Comparison of ENCODE assay signal across 12 cellular contexts in genomic region chr11:123473941-123474668, GRCh38. TPM values are rescaled to one million over a fixed set of nuclear protein-coding genes. Genes with fewer than 3 reads are reported as not detected.
A peak's percentile ranks its signal among the peaks of the same experiment; 100 is the strongest.
DNase-seq lines count a peak whose midpoint lies in the region; ATAC-seq, FAIRE-seq and TF ChIP-seq lines count a peak whose summit lies in the region.
"Had no signal": no experiment of that assay in that cellular context is flagged by ENCODE, and none has a peak within 500 bp of the region (broad histone marks: within the 10 kb centered on the region; RNA-seq: fewer than 3 reads in every experiment).

No MANE protein-coding gene starts in this region.

- peak overlapping the region in 1 of 2 experiments; percentile 17 for H3K18ac ChIP-seq in mesenchymal stem cell (ENCODE audit: low read depth in 1 of 2, low read length in 2 of 2)

- peak; percentile 88 for DNase-seq in BJ (ENCODE audit: low read depth)
- DNase-seq in MV-4-11 (lab: John Stamatoyannopoulos, UW): peak; percentile 79
- peak; percentile 94 for DNase-seq in mesenchymal stem cell
- DNase-seq in type B pancreatic cell (ENCODE audit: extremely low spot score, unreplicated experiment): no peak
- DNase-seq in HepG2 (ENCODE audit: low spot score): no peak
- DNase-seq in body of pancreas: no peak
- DNase-seq: activated CD4-positive, alpha-beta T cell treated with anti-CD3 and anti-CD28 coated beads for 36 hours; activated naive CD4-positive, alpha-beta T cell treated with anti-CD3 and anti-CD28 coated beads, Interleukin-2, amount 50 U/mL, for 16 hours; NCI-H1436; retina had no signal

- H3K4ac ChIP-seq in mesenchymal stem cell (ENCODE audit: low read depth in 1 of 2, low read length in 2 of 2): no peak overlapping the region

- no peak for TF ChIP-seq EP300 in HepG2 (IDR thresholded peaks at IDR 0.05; ENCODE audit: low read depth in 2 of 2, low read length in 2 of 2)
- no peak for TF ChIP-seq EP300 in HepG2 (CRISPR knock-in tag; IDR thresholded peaks at IDR 0.05; ENCODE audit: borderline replicate concordance)

- no peak for FAIRE-seq in HepG2 (lab: Jason Lieb, UNC)

- no peaks in the 10 kb centered on the region for H4K20me1 ChIP-seq in HepG2 (ENCODE audit: insufficient read depth, low read length)

- H3K9ac ChIP-seq in mesenchymal stem cell (ENCODE audit: low read length): peak overlapping the region; percentile 87
- H3K9ac ChIP-seq in HepG2 (ENCODE audit: insufficient read depth, low read depth, low read length): no peak overlapping the region

- H3K9me3 Mint-ChIP-seq in brain: no peaks in the 10 kb centered on the region
- no peaks in the 10 kb centered on the region for H3K9me3 Mint-ChIP-seq in type B pancreatic cell

- H3K4me1 ChIP-seq in mesenchymal stem cell (ENCODE audit: control insufficient read depth, insufficient read depth, low read depth, low read length) (peaks cover 5% of the 10 kb centered on the region), HepG2 (ENCODE audit: insufficient read depth, low read length) (no peaks in the 10 kb centered on the region), body of pancreas (peaks cover 3% of the 10 kb centered on the region)

- H3K4me2 ChIP-seq in mesenchymal stem cell (ENCODE audit: low read length, poor library complexity, severe bottlenecking) (no peak overlapping the region), HepG2 (ENCODE audit: low read depth, low read length) (no peak overlapping the region)

- H3K79me2 ChIP-seq in HepG2 (ENCODE audit: insufficient read depth, low read length): no peaks in the 10 kb centered on the region

- no peak for TF ChIP-seq CTCF in BJ (IDR thresholded peaks at IDR 0.05; ENCODE audit: insufficient read depth, low read depth, low read length)
- TF ChIP-seq CTCF in brain (conservative IDR thresholded peaks at IDR 0.05): no peak
- no peak for TF ChIP-seq CTCF in type B pancreatic cell (conservative IDR thresholded peaks at IDR 0.05)
- TF ChIP-seq CTCF in HepG2 (CRISPR knock-in tag; IDR thresholded peaks at IDR 0.05): no peak
- no peak for TF ChIP-seq CTCF in body of pancreas (IDR thresholded peaks at IDR 0.05)

- H3K4me3 Mint-ChIP-seq in brain: no peak overlapping the region
- no peak overlapping the region for H3K4me3 Mint-ChIP-seq in type B pancreatic cell
- H3K4me3 Mint-ChIP-seq: activated CD4-positive, alpha-beta T cell treated with anti-CD3 and anti-CD28 coated beads for 36 hours had no signal

- H3K36me3 ChIP-seq in BJ (ENCODE audit: control insufficient read depth, insufficient read depth, low read length): no peaks in the 10 kb centered on the region
- no peaks in the 10 kb centered on the region for H3K36me3 ChIP-seq in mesenchymal stem cell (ENCODE audit: control insufficient read depth in 1 of 2, insufficient read depth in 2 of 2, low read depth in 1 of 2, low read length in 2 of 2)
- no peaks in the 10 kb centered on the region for H3K36me3 ChIP-seq in HepG2 (replicated peaks in 1 of 2; ENCODE audit: control insufficient read depth in 1 of 2, insufficient read depth in 2 of 2, low read length in 2 of 2)
- no peaks in the 10 kb centered on the region for H3K36me3 ChIP-seq in body of pancreas (replicated peaks in 1 of 2; ENCODE audit: insufficient read depth in 1 of 2, low read depth in 2 of 2)

- no peak overlapping the region for H3K14ac ChIP-seq in mesenchymal stem cell (ENCODE audit: low read length in 2 of 2)

- H3K36me3 Mint-ChIP-seq in brain (no peaks in the 10 kb centered on the region), type B pancreatic cell (no peaks in the 10 kb centered on the region)

- in situ Hi-C loops in HepG2 (cut with HindIII; ENCODE audit: extremely low pct_ligation_motif_present, low pct_unique_long_range_greater_than_20kb): no loop called here

- POLR2A ChIA-PET in BJ (lab: Charles Lee): no interaction called here
- POLR2A ChIA-PET in HepG2 (lab: Yijun Ruan, JAX): no interaction called here

- 0% methylated on average over 2 of the region's 3 CpGs for WGBS in mesenchymal stem cell
- WGBS in HepG2 (ENCODE audit: low lambda C conversion rate): 28% methylated on average over 3 of the region's 3 CpGs
- 54 to 81% methylated on average over 3 of the region's 3 CpGs for WGBS in body of pancreas, 2 donors

- CTCF ChIA-PET in BJ (lab: Yijun Ruan, JAX): interaction anchor here (1.0 to 8.4 kb wide), 12 partner anchors 10 to 366 kb away, joined by 3 to 158 read pairs (median 4); no protein-coding TSS in a partner anchor
- CTCF ChIA-PET in HepG2 (lab: Yijun Ruan, JAX; ENCODE audit: low intra/inter-chr PET ratio, low total read pairs): no interaction called here

- no peak for ATAC-seq in HepG2
- ATAC-seq in body of pancreas: no peak
- no peak for ATAC-seq in HG03108 (IDR thresholded peaks at IDR 0.05; ENCODE audit: unreplicated experiment)
- ATAC-seq: activated CD4-positive, alpha-beta T cell treated with anti-CD3 and anti-CD28 coated beads for 36 hours had no signal

- no peak overlapping the region for H3K23ac ChIP-seq in mesenchymal stem cell (ENCODE audit: low read length in 2 of 2)

- H3K4me1 Mint-ChIP-seq in brain (peaks cover 50% of the 10 kb centered on the region), type B pancreatic cell (ENCODE audit: unreplicated experiment) (peaks cover 9% of the 10 kb centered on the region)

- no peak for TF ChIP-seq POLR2A in HepG2 (IDR thresholded peaks at IDR 0.05; ENCODE audit: insufficient read depth in 1 of 2, low read depth in 2 of 2, low read length in 2 of 2)
- no peak for TF ChIP-seq POLR2A in body of pancreas (IDR thresholded peaks at IDR 0.05)

- no peak overlapping the region for H2BK5ac ChIP-seq in mesenchymal stem cell (ENCODE audit: low read depth, low read length, poor library complexity, severe bottlenecking)

- H3K27me3 ChIP-seq in BJ (ENCODE audit: control insufficient read depth, insufficient read depth, low read length): no peaks in the 10 kb centered on the region
- H3K27me3 ChIP-seq in mesenchymal stem cell (ENCODE audit: control insufficient read depth in 1 of 2, insufficient read depth in 1 of 2, low read length in 2 of 2): no peaks in the 10 kb centered on the region
- H3K27me3 ChIP-seq in HepG2 (ENCODE audit: control insufficient read depth in 1 of 2, insufficient read depth in 2 of 2, low read length in 2 of 2): peaks cover 0 to 6% of the 10 kb centered on the region in 2 experiments; a peak in 2 of 5 replicates
- no peaks in the 10 kb centered on the region for H3K27me3 ChIP-seq in body of pancreas

- H4K91ac ChIP-seq in mesenchymal stem cell (ENCODE audit: low read length): no peak overlapping the region

- peak overlapping the region in 3 of 5 experiments; percentile 13 to 73 (median 56) for H3K27ac Mint-ChIP-seq in brain
- H3K27ac Mint-ChIP-seq in type B pancreatic cell: no peak overlapping the region
- H3K27ac Mint-ChIP-seq: activated CD4-positive, alpha-beta T cell treated with anti-CD3 and anti-CD28 coated beads for 36 hours had no signal

- no peak overlapping the region for H4K8ac ChIP-seq in mesenchymal stem cell (ENCODE audit: low read length)

- H2AFZ ChIP-seq in mesenchymal stem cell (ENCODE audit: low read depth, low read length) (no peak overlapping the region), HepG2 (ENCODE audit: low read length) (no peak overlapping the region)

- no peak overlapping the region for H2BK12ac ChIP-seq in mesenchymal stem cell (ENCODE audit: low read length in 2 of 2)

- no peaks in the 10 kb centered on the region for H3K79me1 ChIP-seq in mesenchymal stem cell (replicated peaks; ENCODE audit: low read length, poor library complexity, severe bottlenecking)

- no peak overlapping the region for H2AK5ac ChIP-seq in mesenchymal stem cell (ENCODE audit: low read length, severe bottlenecking)

- BruUV-seq in HepG2 (replicated peaks; lab: Mats Ljungman, UMichigan): no TSS peak

- H3K27me3 Mint-ChIP-seq in brain (peaks cover 5% of the 10 kb centered on the region), type B pancreatic cell (peaks cover 3% of the 10 kb centered on the region)
- H3K27me3 Mint-ChIP-seq: activated CD4-positive, alpha-beta T cell treated with anti-CD3 and anti-CD28 coated beads for 36 hours had no signal

- H3K27ac ChIP-seq in mesenchymal stem cell (ENCODE audit: low read length, poor library complexity, severe bottlenecking) (no peak overlapping the region), HepG2 (ENCODE audit: extremely low read length, insufficient read depth, low read length) (no peak overlapping the region), body of pancreas (no peak overlapping the region)

- intact Hi-C loops in HepG2 (cut with micrococcal nuclease; ENCODE audit: unreplicated experiment): no loop called here
- intact Hi-C loops in body of pancreas (cut with DNase I): no loop called here

- H3K9me3 ChIP-seq in mesenchymal stem cell (ENCODE audit: control insufficient read depth, low read length): no peaks in the 10 kb centered on the region
- no peaks in the 10 kb centered on the region for H3K9me3 ChIP-seq in HepG2 (ENCODE audit: low read length)
- H3K9me3 ChIP-seq in body of pancreas: no peaks in the 10 kb centered on the region

- no peak overlapping the region for H2BK15ac ChIP-seq in mesenchymal stem cell (ENCODE audit: low read depth, poor library complexity, severe bottlenecking)

- H3K4me3 ChIP-seq in BJ (ENCODE audit: low read depth, low read length): no peak overlapping the region
- peak overlapping the region in 1 of 2 experiments; percentile 47 for H3K4me3 ChIP-seq in mesenchymal stem cell (ENCODE audit: insufficient read depth in 1 of 2, low read depth in 1 of 2, low read length in 2 of 2)
- no peak overlapping the region for H3K4me3 ChIP-seq in HepG2 (replicated peaks in 1 of 3; ENCODE audit: insufficient read depth in 1 of 3, low read depth in 2 of 3, low read length in 3 of 3)
- H3K4me3 ChIP-seq in body of pancreas: no peak overlapping the region

- no peak overlapping the region for H2BK120ac ChIP-seq in mesenchymal stem cell (ENCODE audit: low read depth, low read length)

- TF ChIP-seq RAD21 in HepG2 (CRISPR knock-in tag; IDR thresholded peaks at IDR 0.05): no peak

RNA-seq across cellular contexts. Expression of gene GRAMD1B, which starts 44.0 kb away (rescaled TPM):
- 8.7 and 11.7 TPM in 2 replicates for polyA plus RNA-seq in BJ (2011; rRNA removed)
- 9.3 and 12.1 TPM in 2 replicates for polyA minus RNA-seq in BJ (2011; rRNA and poly(A)+ RNA removed)
- 17.1 TPM for polyA plus RNA-seq in brain (ENCODE audit: insufficient read depth, low read depth, low replicate concordance)
- polyA plus RNA-seq in mesenchymal stem cell (2013, experiment 1 of 2): 1.1 TPM
- polyA plus RNA-seq in mesenchymal stem cell (2013, experiment 2 of 2): 0.97 TPM
- total RNA-seq in type B pancreatic cell (ENCODE audit: low replicate concordance): 2.6 and 15.2 TPM in 2 replicates
- total RNA-seq in HepG2 (2016; rRNA removed; fragmentation: Illumina TruSeq; extraction: Trizol): not detected in 2 replicates
- not detected in 2 replicates for total RNA-seq in HepG2 (2016; cell fraction: cytosol; rRNA removed; fragmentation: Illumina TruSeq; extraction: Trizol; ENCODE audit: low read depth)
- total RNA-seq in HepG2 (2016; cell fraction: insoluble cytoplasmic fraction; rRNA removed; fragmentation: Illumina TruSeq; extraction: Trizol): not detected in 2 replicates
- total RNA-seq in HepG2 (2016; cell fraction: membrane; rRNA removed; fragmentation: Illumina TruSeq; extraction: Trizol): not detected in 2 replicates
- not detected in 2 replicates for total RNA-seq in HepG2 (2016; cell fraction: nucleus; rRNA removed; fragmentation: Illumina TruSeq; extraction: Trizol)
- polyA plus RNA-seq in HepG2 (2011; rRNA removed): 0.04 and 0.12 TPM in 2 replicates
- polyA plus RNA-seq in HepG2 (2011; cell fraction: cytosol; rRNA removed): 0.03 and 0.04 TPM in 2 replicates
- 0.13 and 0.16 TPM in 2 replicates for polyA plus RNA-seq in HepG2 (2011; cell fraction: nucleus; rRNA removed)
- polyA plus RNA-seq in HepG2 (2012): 0.01 and 0.05 TPM in 2 replicates
- not detected in 2 replicates for polyA plus RNA-seq in HepG2 (2016; cell fraction: cytosol; fragmentation: Illumina TruSeq; extraction: Trizol; ENCODE audit: low read depth)
- polyA plus RNA-seq in HepG2 (2016; cell fraction: insoluble cytoplasmic fraction; fragmentation: Illumina TruSeq; extraction: Trizol; ENCODE audit: low read depth): not detected in 2 replicates
- polyA plus RNA-seq in HepG2 (2016; cell fraction: membrane; fragmentation: Illumina TruSeq; extraction: Trizol; ENCODE audit: low read depth): not detected in 2 replicates
- polyA plus RNA-seq in HepG2 (2016; cell fraction: nucleus; fragmentation: Illumina TruSeq; extraction: Trizol; ENCODE audit: insufficient read depth, low read depth): 0.11 TPM in 1 of 2 replicates, not detected in the other
- 131 TPM in 1 of 2 replicates, not detected in the other for polyA minus RNA-seq in HepG2 (2011; rRNA and poly(A)+ RNA removed; ENCODE audit: low replicate concordance)
- polyA minus RNA-seq in HepG2 (2011; cell fraction: cytosol; rRNA and poly(A)+ RNA removed): 0.44 TPM in 1 of 2 replicates, not detected in the other
- 0.12 and 0.64 TPM in 2 replicates for polyA minus RNA-seq in HepG2 (2011; cell fraction: nucleus; rRNA and poly(A)+ RNA removed)
- total RNA-seq in body of pancreas: 1 to 10 TPM in 1 of 2 donors, under 1 TPM in 1; 0.66 to 3.4 TPM

Comparison
In these comparisons a context has a peak if more than half of its experiments do, and no peak if none do; other contexts are left out.
1. DNase-seq: peak in BJ (single experiment), MV-4-11 (single experiment) and mesenchymal stem cell (single experiment); none in type B pancreatic cell (single experiment), HepG2 (single experiment) and body of pancreas (0 of 4).